22 cellular contexts compared by ENCODE assay signal in the genomic region with DNA sequence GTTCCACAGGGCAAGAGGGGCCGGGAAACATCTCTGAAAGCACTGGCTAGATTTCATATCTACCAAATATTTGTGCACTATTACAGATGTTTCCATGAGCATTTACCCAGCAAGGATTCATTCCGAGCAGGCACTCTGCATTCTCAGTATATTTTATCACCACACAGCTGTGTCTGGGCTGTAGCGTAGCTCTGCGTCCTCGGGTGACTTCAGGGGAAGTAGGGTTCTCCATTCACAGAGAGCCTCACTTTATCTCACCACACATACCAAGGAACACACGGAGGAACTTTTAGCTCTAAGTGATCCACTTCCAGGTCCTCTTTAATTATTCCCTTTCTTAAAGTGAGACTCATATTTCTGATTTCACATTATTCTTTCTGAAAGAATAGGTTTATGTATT. TPM values are rescaled to one million over a fixed set of nuclear protein-coding genes. Genes with fewer than 3 reads are reported as not detected.
DNase-seq lines count a peak whose midpoint lies in the region; ATAC-seq and TF ChIP-seq lines count a peak whose summit lies in the region.
"Had no signal": no experiment of that assay in that cellular context is flagged by ENCODE, and none has a peak within 500 bp of the region (broad histone marks: within the 10 kb centered on the region; RNA-seq: fewer than 3 reads in every experiment).

No MANE protein-coding gene starts in this region.

- H3K27me3 Mint-ChIP-seq in nephron progenitor cell (ENCODE audit: low read depth, poor library complexity): peaks cover 6% of the 10 kb centered on the region

- no TSS peak for BruUV-seq in Panc1 (replicated peaks; lab: Mats Ljungman, UMichigan)

- in situ Hi-C loops in Panc1 (cut with HindIII; ENCODE audit: low pct_unique_long_range_greater_than_20kb, low sequenced_read_pairs): no loop called here

- DNase-seq in EH (ENCODE audit: low read depth) (peak; percentile 7), Panc1 (ENCODE audit: low read depth, low spot score) (no peak), fibroblast of lung (ENCODE audit: low read depth in 2 of 2) (peak; percentile 7 to 45), osteoblast (ENCODE audit: insufficient read length, low spot score, missing footprints) (peak; percentile 73), nephron progenitor cell (no peak)
- no peak for DNase-seq in activated T-cell treated with anti-CD3 and anti-CD28 coated beads, Interleukin-2, amount 50 U/mL, for 1 hour
- no peak for DNase-seq in activated effector memory CD4-positive, alpha-beta T cell treated with anti-CD3 and anti-CD28 coated beads, Interleukin-2, amount 50 U/mL, for 16 hours
- DNase-seq: adrenal gland; AML-193; central memory CD4-positive, alpha-beta T cell; COR-L47; effector memory CD4-positive, alpha-beta T cell; KBM-7; midbrain; NCI-H2081; SHP77; stimulated activated naive CD8-positive, alpha-beta T cell treated with anti-CD3 and anti-CD28 coated beads, Interleukin-15, amount 100 ng/mL, for 72 hours; T-helper 2 cell; upper lobe of right lung had no signal

- H3K79me2 ChIP-seq in fibroblast of lung (ENCODE audit: control insufficient read depth, insufficient read depth, low read length) (no peaks in the 10 kb centered on the region), osteoblast (ENCODE audit: insufficient read depth, low read length) (no peaks in the 10 kb centered on the region)

- H3K4me3 Mint-ChIP-seq in nephron progenitor cell: no peak overlapping the region
- H3K4me3 Mint-ChIP-seq: stimulated activated naive CD8-positive, alpha-beta T cell treated with anti-CD3 and anti-CD28 coated beads, Interleukin-15, amount 100 ng/mL, for 72 hours had no signal

- ATAC-seq in Panc1 (no peak), HG03460 (IDR thresholded peaks at IDR 0.05; ENCODE audit: unreplicated experiment) (no peak)
- ATAC-seq: activated CD4-positive, CD25-positive, alpha-beta regulatory T cell treated with anti-CD3 and anti-CD28 coated beads, Interleukin-2, amount 50 U/mL, for 24 hours; stimulated activated naive CD8-positive, alpha-beta T cell treated with anti-CD3 and anti-CD28 coated beads, Interleukin-15, amount 100 ng/mL, for 72 hours; upper lobe of right lung had no signal

- CTCF ChIA-PET in Panc1 (lab: Charles Lee): no interaction called here

- H3K4me2 ChIP-seq in fibroblast of lung (ENCODE audit: extremely low read depth, insufficient read depth, low read length) (no peak overlapping the region), osteoblast (ENCODE audit: insufficient read depth, low read length) (no peak overlapping the region)

- H3K36me3 Mint-ChIP-seq in nephron progenitor cell (ENCODE audit: low read depth): no peaks in the 10 kb centered on the region

- peaks cover 7% of the 10 kb centered on the region for H3K9me3 Mint-ChIP-seq in nephron progenitor cell

- H3K36me3 ChIP-seq in Panc1 (ENCODE audit: control insufficient read depth, insufficient read depth, low read length): no peaks in the 10 kb centered on the region
- no peaks in the 10 kb centered on the region for H3K36me3 ChIP-seq in fibroblast of lung (ENCODE audit: control insufficient read depth, insufficient read depth, low read length)
- H3K36me3 ChIP-seq in osteoblast (ENCODE audit: insufficient read depth, low read length): no peaks in the 10 kb centered on the region
- H3K36me3 ChIP-seq: adrenal gland, upper lobe of right lung had no signal

- H3K4me1 ChIP-seq in Panc1 (ENCODE audit: control insufficient read depth, insufficient read depth, low read length) (peaks cover 2% of the 10 kb centered on the region; the same call in 1 of the 2 replicates), fibroblast of lung (ENCODE audit: control insufficient read depth, extremely low read depth, insufficient read depth, low read length) (no peaks in the 10 kb centered on the region), osteoblast (ENCODE audit: insufficient read depth, low read length) (no peaks in the 10 kb centered on the region)
- H3K4me1 ChIP-seq: adrenal gland, upper lobe of right lung had no signal

- intact Hi-C loops in Panc1 (cut with micrococcal nuclease; ENCODE audit: unreplicated experiment): no loop called here

- H3K9me3 ChIP-seq in Panc1 (ENCODE audit: control insufficient read depth, insufficient read depth, low read depth, low read length) (no peaks in the 10 kb centered on the region), fibroblast of lung (ENCODE audit: control insufficient read depth, insufficient read depth, low read depth, low read length) (no peaks in the 10 kb centered on the region), osteoblast (ENCODE audit: low read depth, low read length) (no peaks in the 10 kb centered on the region)
- H3K9me3 ChIP-seq: adrenal gland, upper lobe of right lung had no signal

- H3K4me1 Mint-ChIP-seq in nephron progenitor cell: no peaks in the 10 kb centered on the region
- H3K4me1 Mint-ChIP-seq: stimulated activated naive CD8-positive, alpha-beta T cell treated with anti-CD3 and anti-CD28 coated beads, Interleukin-15, amount 100 ng/mL, for 72 hours had no signal

- H3K4me3 ChIP-seq in Panc1 (ENCODE audit: low read depth in 2 of 2, low read length in 2 of 2) (no peak overlapping the region), fibroblast of lung (replicated peaks in 1 of 4; ENCODE audit: control extremely low read depth in 1 of 4, insufficient read depth in 1 of 4, low read depth in 3 of 4, low read length in 4 of 4) (no peak overlapping the region), osteoblast (ENCODE audit: insufficient read depth, low read length) (no peak overlapping the region)
- H3K4me3 ChIP-seq: adrenal gland, upper lobe of right lung had no signal

- no peak overlapping the region for H3K27ac Mint-ChIP-seq in nephron progenitor cell
- H3K27ac Mint-ChIP-seq: stimulated activated naive CD8-positive, alpha-beta T cell treated with anti-CD3 and anti-CD28 coated beads, Interleukin-15, amount 100 ng/mL, for 72 hours had no signal

- H2AFZ ChIP-seq in fibroblast of lung (ENCODE audit: low read length) (no peak overlapping the region), osteoblast (ENCODE audit: low read length) (no peak overlapping the region)

- no peak for TF ChIP-seq CTCF in Panc1 (IDR thresholded peaks at IDR 0.05)
- no peak for TF ChIP-seq CTCF in fibroblast of lung (conservative IDR thresholded peaks at IDR 0.05 in 1 of 2, IDR thresholded peaks at IDR 0.05 in 1 of 2; ENCODE audit: low read depth in 1 of 2, low read length in 2 of 2)
- no peak for TF ChIP-seq CTCF in osteoblast (IDR thresholded peaks at IDR 0.05; ENCODE audit: extremely low read depth, low read depth, low read length)
- TF ChIP-seq CTCF in nephron progenitor cell (IDR thresholded peaks at IDR 0.05): no peak

- H4K20me1 ChIP-seq in fibroblast of lung (ENCODE audit: control insufficient read depth, extremely low read depth, insufficient read depth, low read length) (no peaks in the 10 kb centered on the region), osteoblast (ENCODE audit: insufficient read depth, low read length) (no peaks in the 10 kb centered on the region)

- no peak overlapping the region for H3K9ac ChIP-seq in fibroblast of lung (ENCODE audit: insufficient read depth, low read length)

- peak overlapping the region; percentile 30; the same call in 1 of the 2 replicates for H3K27ac ChIP-seq in Panc1 (ENCODE audit: low read length)
- no peak overlapping the region for H3K27ac ChIP-seq in fibroblast of lung (ENCODE audit: insufficient read depth, low read length)
- H3K27ac ChIP-seq in osteoblast (ENCODE audit: low read depth, low read length): no peak overlapping the region
- H3K27ac ChIP-seq: adrenal gland, upper lobe of right lung had no signal

- no peaks in the 10 kb centered on the region for H3K27me3 ChIP-seq in Panc1 (ENCODE audit: control insufficient read depth, insufficient read depth, low read length)
- H3K27me3 ChIP-seq in fibroblast of lung (ENCODE audit: control insufficient read depth, insufficient read depth, low read length): no peaks in the 10 kb centered on the region
- H3K27me3 ChIP-seq in osteoblast (ENCODE audit: insufficient read depth, low read length): no peaks in the 10 kb centered on the region
- H3K27me3 ChIP-seq: adrenal gland, upper lobe of right lung had no signal

- POLR2A ChIA-PET in Panc1 (lab: Charles Lee): no interaction called here

RNA-seq across cellular contexts. Expression of a gene that starts 3.8 kb away (rescaled TPM):
- total RNA-seq in Panc1 (2021; ENCODE audit: unreplicated experiment): not detected
- polyA plus RNA-seq in Panc1 (2012; ENCODE audit: insufficient read length): not detected
- not detected in 2 replicates for total RNA-seq in fibroblast of lung
- not detected in 2 replicates for polyA plus RNA-seq in fibroblast of lung
- not detected in 2 replicates for polyA plus RNA-seq in fibroblast of lung (2012)
- not detected in 2 replicates for polyA minus RNA-seq in fibroblast of lung (ENCODE audit: low replicate concordance)
- total RNA-seq in osteoblast: not detected in 2 replicates
- total RNA-seq: adrenal gland, NCI-H460, upper lobe of right lung had no signal
- polyA plus RNA-seq: adrenal gland had no signal

Comparison
In these comparisons a context has a peak if more than half of its experiments do, and no peak if none do; other contexts are left out.
1. DNase-seq: peak in EH (single experiment), fibroblast of lung (2 of 2) and osteoblast (single experiment); none in Panc1 (single experiment), nephron progenitor cell (single experiment), activated T-cell treated with anti-CD3 and anti-CD28 coated beads, Interleukin-2, amount 50 U/mL, for 1 hour (single experiment) and activated effector memory CD4-positive, alpha-beta T cell treated with anti-CD3 and anti-CD28 coated beads, Interleukin-2, amount 50 U/mL, for 16 hours (single experiment).